ENCODE assay signal across 1 cellular context in the genomic region with DNA sequence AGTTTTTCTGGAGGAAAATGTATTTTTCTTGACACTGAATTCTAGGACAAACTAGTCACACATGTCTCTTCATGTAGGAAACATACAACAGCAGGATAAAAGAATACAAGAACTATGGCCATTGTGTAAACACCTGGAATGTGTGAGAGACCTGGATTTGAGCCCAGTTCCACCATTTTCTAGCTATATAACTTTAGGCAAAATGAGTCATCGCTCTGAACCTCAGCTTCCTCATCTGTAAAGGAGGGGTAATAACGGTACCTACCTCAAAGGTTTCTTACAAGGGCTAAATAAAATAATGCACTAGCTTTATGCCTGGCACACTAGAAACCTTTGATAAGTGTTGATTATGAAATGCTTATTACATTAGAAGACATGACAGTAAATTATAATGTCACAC.
TF ChIP-seq lines count a peak whose summit lies in the region.

No MANE protein-coding gene starts in this region.

TF ChIP-seq in GM12878, 131 proteins besides CTCF, POLR2A, EP300 and RAD21 (continued from another document):
- no peak for TF ChIP-seq USF1 (IDR thresholded peaks at IDR 0.05; ENCODE audit: borderline replicate concordance, extremely low read length, insufficient read depth, low read depth, low read length)
- TF ChIP-seq ZNF217 (IDR thresholded peaks at IDR 0.05) = no peak
- no peak for TF ChIP-seq REST (IDR thresholded peaks at IDR 0.05; ENCODE audit: low read depth, low read length)
- TF ChIP-seq CBFB (IDR thresholded peaks at IDR 0.05; ENCODE audit: low read depth) = no peak
- TF ChIP-seq JUNB (IDR thresholded peaks at IDR 0.05) = no peak
- TF ChIP-seq, protein P1, sequence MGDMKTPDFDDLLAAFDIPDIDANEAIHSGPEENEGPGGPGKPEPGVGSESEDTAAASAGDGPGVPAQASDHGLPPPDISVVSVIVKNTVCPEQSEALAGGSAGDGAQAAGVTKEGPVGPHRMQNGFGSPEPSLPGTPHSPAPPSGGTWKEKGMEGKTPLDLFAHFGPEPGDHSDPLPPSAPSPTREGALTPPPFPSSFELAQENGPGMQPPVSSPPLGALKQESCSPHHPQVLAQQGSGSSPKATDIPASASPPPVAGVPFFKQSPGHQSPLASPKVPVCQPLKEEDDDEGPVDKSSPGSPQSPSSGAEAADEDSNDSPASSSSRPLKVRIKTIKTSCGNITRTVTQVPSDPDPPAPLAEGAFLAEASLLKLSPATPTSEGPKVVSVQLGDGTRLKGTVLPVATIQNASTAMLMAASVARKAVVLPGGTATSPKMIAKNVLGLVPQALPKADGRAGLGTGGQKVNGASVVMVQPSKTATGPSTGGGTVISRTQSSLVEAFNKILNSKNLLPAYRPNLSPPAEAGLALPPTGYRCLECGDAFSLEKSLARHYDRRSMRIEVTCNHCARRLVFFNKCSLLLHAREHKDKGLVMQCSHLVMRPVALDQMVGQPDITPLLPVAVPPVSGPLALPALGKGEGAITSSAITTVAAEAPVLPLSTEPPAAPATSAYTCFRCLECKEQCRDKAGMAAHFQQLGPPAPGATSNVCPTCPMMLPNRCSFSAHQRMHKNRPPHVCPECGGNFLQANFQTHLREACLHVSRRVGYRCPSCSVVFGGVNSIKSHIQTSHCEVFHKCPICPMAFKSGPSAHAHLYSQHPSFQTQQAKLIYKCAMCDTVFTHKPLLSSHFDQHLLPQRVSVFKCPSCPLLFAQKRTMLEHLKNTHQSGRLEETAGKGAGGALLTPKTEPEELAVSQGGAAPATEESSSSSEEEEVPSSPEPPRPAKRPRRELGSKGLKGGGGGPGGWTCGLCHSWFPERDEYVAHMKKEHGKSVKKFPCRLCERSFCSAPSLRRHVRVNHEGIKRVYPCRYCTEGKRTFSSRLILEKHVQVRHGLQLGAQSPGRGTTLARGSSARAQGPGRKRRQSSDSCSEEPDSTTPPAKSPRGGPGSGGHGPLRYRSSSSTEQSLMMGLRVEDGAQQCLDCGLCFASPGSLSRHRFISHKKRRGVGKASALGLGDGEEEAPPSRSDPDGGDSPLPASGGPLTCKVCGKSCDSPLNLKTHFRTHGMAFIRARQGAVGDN (IDR thresholded peaks at IDR 0.05) = no peak
